Comparison of ENCODE assay signal across 16 cellular contexts in the genomic region with DNA sequence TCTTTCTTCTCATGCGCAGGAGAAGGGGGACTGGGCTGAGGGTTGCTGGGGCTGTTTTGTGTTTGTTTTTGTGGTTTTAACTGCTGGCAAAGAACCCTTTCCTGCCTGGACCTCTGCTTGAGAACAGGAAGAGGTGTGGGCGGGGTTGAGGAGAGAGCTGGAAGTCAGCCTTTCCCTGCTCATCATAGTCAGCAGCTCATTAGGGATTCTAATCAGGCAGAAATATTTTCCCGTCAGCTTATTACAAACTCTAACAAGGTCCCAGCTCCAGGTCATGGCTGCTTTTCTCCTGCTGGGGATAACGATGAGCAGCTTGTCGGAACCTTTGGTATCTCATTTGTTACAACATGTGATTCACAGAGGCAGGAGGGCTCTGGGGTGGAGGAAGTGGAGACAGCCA.
DNase-seq lines count a peak whose midpoint lies in the region; ATAC-seq and TF ChIP-seq lines count a peak whose summit lies in the region.
"Had no signal": no experiment of that assay in that cellular context is flagged by ENCODE, and none has a peak within 500 bp of the region (broad histone marks: within the 10 kb centered on the region; RNA-seq: fewer than 3 reads in every experiment).

No MANE protein-coding gene starts in this region.

- H3K4me2 ChIP-seq in DND-41 (ENCODE audit: insufficient read depth, low read length), result no peak overlapping the region
- no peak overlapping the region for H3K4me2 ChIP-seq in neural progenitor cell
- H3K4me2 ChIP-seq: SK-N-SH had no signal

- peaks cover 13% of the 10 kb centered on the region for H3K4me1 ChIP-seq in DND-41 (ENCODE audit: insufficient read depth, low read length)
- peaks cover 15% of the 10 kb centered on the region for H3K4me1 ChIP-seq in neural progenitor cell

- no peaks in the 10 kb centered on the region for H3K36me3 Mint-ChIP-seq in neural progenitor cell
- H3K36me3 Mint-ChIP-seq: activated naive CD8-positive, alpha-beta T cell treated with anti-CD3 and anti-CD28 coated beads for 36 hours had no signal

- no peaks in the 10 kb centered on the region for H3K9me3 Mint-ChIP-seq in neural progenitor cell
- H3K9me3 Mint-ChIP-seq: activated B cell treated with CpG ODN at 0.5 μM for 24 hours; activated naive CD8-positive, alpha-beta T cell treated with anti-CD3 and anti-CD28 coated beads for 36 hours; CD4-positive, alpha-beta T cell; stimulated activated naive CD8-positive, alpha-beta T cell treated with anti-CD3 and anti-CD28 coated beads, Interleukin-15, Interleukin-2, amounts not matched to agents 100 ng/mL and 50 ng/mL, for 24 hours had no signal

- ATAC-seq in DND-41 (ENCODE audit: insufficient read depth, low read depth) (peak; percentile 76), HG03439 (IDR thresholded peaks at IDR 0.05; ENCODE audit: unreplicated experiment) (no peak), GM19324 (IDR thresholded peaks at IDR 0.05; ENCODE audit: low FRiP score, unreplicated experiment) (no peak)

- H3K9ac ChIP-seq in DND-41 (ENCODE audit: low read depth, low read length) (no peak overlapping the region), neural progenitor cell (no peak overlapping the region)
- H3K9ac ChIP-seq: SK-N-SH had no signal

- no peaks in the 10 kb centered on the region for H3F3A ChIP-seq in neural progenitor cell (ENCODE audit: low read depth)

- H3K9me3 ChIP-seq in DND-41 (ENCODE audit: insufficient read depth, low read length, severe bottlenecking), result no peaks in the 10 kb centered on the region
- no peaks in the 10 kb centered on the region for H3K9me3 ChIP-seq in neural progenitor cell (ENCODE audit: low read depth)
- H3K9me3 ChIP-seq: SK-N-SH had no signal

- no peaks in the 10 kb centered on the region for H4K20me1 ChIP-seq in DND-41 (ENCODE audit: insufficient read depth, low read length)
- no peaks in the 10 kb centered on the region for H4K20me1 ChIP-seq in neural progenitor cell (ENCODE audit: low read depth)

- peaks cover 34% of the 10 kb centered on the region for H3K4me1 Mint-ChIP-seq in neural progenitor cell
- H3K4me1 Mint-ChIP-seq: activated naive CD8-positive, alpha-beta T cell treated with anti-CD3 and anti-CD28 coated beads for 36 hours had no signal

- 0 out of 2 replicates have a peak overlapping the region, but pooled peaks have one; percentile 3 for H3K27ac ChIP-seq in DND-41 (ENCODE audit: low read length)
- H3K27ac ChIP-seq in brain microvascular endothelial cell, result no peak overlapping the region
- H3K27ac ChIP-seq in neural progenitor cell, result no peak overlapping the region

- no peak overlapping the region for H3K4me3 Mint-ChIP-seq in neural progenitor cell
- H3K4me3 Mint-ChIP-seq: activated B cell treated with CpG ODN at 0.5 μM for 24 hours; activated naive CD8-positive, alpha-beta T cell treated with anti-CD3 and anti-CD28 coated beads for 36 hours; CD4-positive, alpha-beta T cell; stimulated activated naive CD8-positive, alpha-beta T cell treated with anti-CD3 and anti-CD28 coated beads, Interleukin-15, Interleukin-2, amounts not matched to agents 100 ng/mL and 50 ng/mL, for 24 hours had no signal

- H3K27ac Mint-ChIP-seq in neural progenitor cell, result no peak overlapping the region
- H3K27ac Mint-ChIP-seq: activated B cell treated with CpG ODN at 0.5 μM for 24 hours; activated naive CD8-positive, alpha-beta T cell treated with anti-CD3 and anti-CD28 coated beads for 36 hours; CD4-positive, alpha-beta T cell; stimulated activated naive CD8-positive, alpha-beta T cell treated with anti-CD3 and anti-CD28 coated beads, Interleukin-15, Interleukin-2, amounts not matched to agents 100 ng/mL and 50 ng/mL, for 24 hours had no signal

- H3K27me3 Mint-ChIP-seq in neural progenitor cell (ENCODE audit: insufficient read depth, low read depth), result peaks cover 3% of the 10 kb centered on the region

- H3K4me3 ChIP-seq in DND-41 (ENCODE audit: low read depth in 1 of 2, low read length in 2 of 2) (no peak overlapping the region), brain microvascular endothelial cell (ENCODE audit: low read depth, low read length) (no peak overlapping the region), neural progenitor cell (no peak overlapping the region)

- H2AFZ ChIP-seq in DND-41 (ENCODE audit: low read depth, low read length) (0 out of 2 replicates have a peak overlapping the region, but pooled peaks have one; percentile 10), neural progenitor cell (replicated peaks) (peak overlapping the region; percentile 26)

- TF ChIP-seq CTCF in DND-41 (IDR thresholded peaks at IDR 0.05; ENCODE audit: borderline replicate concordance, extremely low read depth, low read length, poor library complexity, severe bottlenecking) (no peak), brain microvascular endothelial cell (IDR thresholded peaks at IDR 0.05; ENCODE audit: low read depth, low read length, missing control alignments) (no peak), neural progenitor cell (IDR thresholded peaks at IDR 0.05) (no peak)

- DNase-seq in DND-41, result peak; percentile 42
- DNase-seq in NCI-H1105 (lab: John Stamatoyannopoulos, UW), result peak; percentile 4
- peak; percentile 14 for DNase-seq in brain microvascular endothelial cell
- DNase-seq in neural progenitor cell (ENCODE audit: low spot score), result no peak
- DNase-seq in AG08395 (ENCODE audit: low spot score), result no peak
- DNase-seq: activated B cell treated with CpG ODN at 0.5 μM for 24 hours; activated CD8-positive, alpha-beta memory T cell treated with anti-CD3 and anti-CD28 coated beads, Interleukin-2, amount 50 U/mL, for 4 hours; activated naive CD8-positive, alpha-beta T cell treated with anti-CD3 and anti-CD28 coated beads for 36 hours; CD4-positive, alpha-beta T cell; foreskin fibroblast; mesendoderm; NCI-H1436; SK-N-SH had no signal

- H3K79me2 ChIP-seq in DND-41 (ENCODE audit: insufficient read depth, low read length), result no peaks in the 10 kb centered on the region
- H3K79me2 ChIP-seq in neural progenitor cell (ENCODE audit: low read depth), result no peaks in the 10 kb centered on the region

- no peaks in the 10 kb centered on the region for H3K27me3 ChIP-seq in DND-41 (ENCODE audit: insufficient read depth, low read length, poor library complexity)
- H3K27me3 ChIP-seq in brain microvascular endothelial cell (replicated peaks), result no peaks in the 10 kb centered on the region
- peaks cover 16% of the 10 kb centered on the region for H3K27me3 ChIP-seq in neural progenitor cell

- no peaks in the 10 kb centered on the region for H3K36me3 ChIP-seq in DND-41 (ENCODE audit: insufficient read depth, low read length)
- no peaks in the 10 kb centered on the region for H3K36me3 ChIP-seq in brain microvascular endothelial cell (replicated peaks)
- no peaks in the 10 kb centered on the region for H3K36me3 ChIP-seq in neural progenitor cell

- in situ Hi-C loops in brain microvascular endothelial cell (cut with HindIII; ENCODE audit: low pct_ligation_motif_present, low sequenced_read_pairs), result no loop called here

Comparison
In these comparisons a context has a peak if more than half of its experiments do, and no peak if none do; other contexts are left out.
1. DNase-seq: peak in DND-41 (single experiment), NCI-H1105 (single experiment) and brain microvascular endothelial cell (single experiment); none in neural progenitor cell (single experiment) and AG08395 (single experiment).